15 cellular contexts compared by ENCODE assay signal in the genomic region with DNA sequence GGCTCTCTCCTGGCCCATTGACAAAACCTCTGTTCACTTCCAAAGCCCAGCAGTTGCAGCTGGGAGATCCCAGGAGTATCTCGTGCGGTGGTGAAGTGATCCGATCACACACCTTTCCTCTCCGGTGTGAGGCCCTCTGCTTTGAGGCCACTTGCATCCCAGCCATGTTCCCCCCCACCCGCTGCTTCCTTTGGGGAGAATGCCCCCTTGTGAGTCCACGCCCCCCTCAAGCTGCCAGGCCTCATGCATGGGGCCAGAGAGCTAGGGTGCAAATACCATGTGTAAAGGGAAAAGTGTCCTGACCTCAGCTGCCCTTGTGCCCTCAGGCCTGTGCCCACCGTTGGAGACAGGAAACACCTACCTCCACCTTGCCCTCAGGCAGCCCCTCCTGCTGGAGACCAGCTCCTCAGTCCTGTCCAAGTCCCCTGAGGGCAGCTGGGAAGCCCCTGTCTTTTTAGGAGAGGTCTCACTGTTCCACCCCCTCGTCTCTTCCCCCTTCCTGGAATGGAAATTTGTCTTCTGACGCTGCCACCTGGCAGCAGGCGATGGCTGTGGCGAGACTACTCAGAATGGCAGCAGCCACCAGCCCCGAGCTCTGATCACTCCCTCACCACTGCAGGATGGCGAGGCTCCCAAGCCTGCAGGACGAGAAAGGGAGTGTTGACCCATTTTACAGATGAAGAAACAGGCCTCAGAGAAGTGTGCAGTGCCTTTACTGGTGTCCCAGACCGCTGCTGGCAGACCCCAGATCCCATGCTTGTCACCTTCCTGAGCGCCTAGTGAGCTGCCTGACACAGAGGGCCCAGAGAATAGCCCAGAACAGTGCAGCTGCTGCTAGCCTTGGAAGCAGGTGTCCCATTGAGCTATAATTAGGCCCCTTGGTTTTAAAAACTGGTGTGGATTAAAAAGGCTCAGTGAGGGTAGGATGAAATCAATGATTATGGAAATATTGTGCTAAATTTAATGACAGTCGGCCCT.
DNase-seq lines count a peak whose midpoint lies in the region; ATAC-seq and TF ChIP-seq lines count a peak whose summit lies in the region.
"Had no signal": no experiment of that assay in that cellular context is flagged by ENCODE, and none has a peak within 500 bp of the region (broad histone marks: within the 10 kb centered on the region; RNA-seq: fewer than 3 reads in every experiment).

No MANE protein-coding gene starts in this region.

- in situ Hi-C loops in gastrocnemius medialis (cut with MboI; ENCODE audit: low sequenced_read_pairs in 4 of 4) = loop anchor here in 3 of 4 donors (5.0 to 25.0 kb wide), 4 partner anchors 193 to 573 kb away; no protein-coding TSS in a partner anchor

- H3K79me2 ChIP-seq in OCI-LY1 (ENCODE audit: insufficient read depth, low read length) = no peaks in the 10 kb centered on the region

- H3K4me2 ChIP-seq in OCI-LY1 (ENCODE audit: low read length) = peak overlapping the region; percentile 36; the same call in 1 of the 2 replicates

- TF ChIP-seq CTCF in OCI-LY1 (IDR thresholded peaks at IDR 0.05; ENCODE audit: low read length) (no peak), coronary artery (IDR thresholded peaks at IDR 0.05) (no peak), gastrocnemius medialis (IDR thresholded peaks at IDR 0.05 in 4 of 5, conservative IDR thresholded peaks at IDR 0.05 in 1 of 5) (no peak), lower lobe of right lung (IDR thresholded peaks at IDR 0.05) (no peak)

- no peaks in the 10 kb centered on the region for H3K27me3 ChIP-seq in OCI-LY1 (ENCODE audit: insufficient read depth, low read length)
- no peaks in the 10 kb centered on the region for H3K27me3 ChIP-seq in gastrocnemius medialis
- no peaks in the 10 kb centered on the region for H3K27me3 ChIP-seq in lower lobe of right lung (ENCODE audit: low read depth)
- H3K27me3 ChIP-seq: BLaER1, right lobe of liver, uterus had no signal

- ATAC-seq in gastrocnemius medialis = peak; percentile 34 to 47
- ATAC-seq in lower lobe of right lung = no peak

- H3K27ac ChIP-seq in OCI-LY1 (ENCODE audit: low read depth, low read length, poor library complexity, severe bottlenecking) = peak overlapping the region; percentile 94
- no peak overlapping the region for H3K27ac ChIP-seq in coronary artery
- peak overlapping the region in 1 of 4 donors; percentile 23 for H3K27ac ChIP-seq in gastrocnemius medialis
- no peak overlapping the region for H3K27ac ChIP-seq in lower lobe of right lung
- H3K27ac ChIP-seq: BLaER1, right lobe of liver, uterus, WERI-Rb-1 had no signal

- TF ChIP-seq POLR2A in gastrocnemius medialis (IDR thresholded peaks at IDR 0.05) = no peak

- H3K9me3 ChIP-seq in OCI-LY1 (ENCODE audit: low read length) = no peaks in the 10 kb centered on the region
- no peaks in the 10 kb centered on the region for H3K9me3 ChIP-seq in gastrocnemius medialis
- H3K9me3 ChIP-seq in lower lobe of right lung = no peaks in the 10 kb centered on the region
- H3K9me3 ChIP-seq: BLaER1, HAP-1, right lobe of liver, uterus had no signal

- H3K4me1 ChIP-seq in OCI-LY1 (ENCODE audit: insufficient read depth, low read length, severe bottlenecking) (peaks cover 77% of the 10 kb centered on the region), gastrocnemius medialis (peaks cover 0 to 7% of the 10 kb centered on the region in 2 donors), lower lobe of right lung (peaks cover 3% of the 10 kb centered on the region)
- H3K4me1 ChIP-seq: right lobe of liver, uterus had no signal

- no peaks in the 10 kb centered on the region for H3K36me3 ChIP-seq in OCI-LY1 (ENCODE audit: insufficient read depth, low read length)
- no peaks in the 10 kb centered on the region for H3K36me3 ChIP-seq in gastrocnemius medialis
- H3K36me3 ChIP-seq in lower lobe of right lung = no peaks in the 10 kb centered on the region
- H3K36me3 ChIP-seq: BLaER1, HAP-1, right lobe of liver, uterus, WERI-Rb-1 had no signal

- no peaks in the 10 kb centered on the region for H3K9me2 ChIP-seq in OCI-LY1 (ENCODE audit: low read depth, low read length)

- H3F3A ChIP-seq in OCI-LY1 (ENCODE audit: insufficient read depth, low read length) = no peaks in the 10 kb centered on the region; the same call in 1 of the 2 replicates

- H3K4me3 ChIP-seq in OCI-LY1 (ENCODE audit: low read depth, low read length, poor library complexity, severe bottlenecking) (no peak overlapping the region), coronary artery (no peak overlapping the region), gastrocnemius medialis (no peak overlapping the region), lower lobe of right lung (no peak overlapping the region)
- H3K4me3 ChIP-seq: BLaER1, HAP-1, right lobe of liver, uterus had no signal

- peak overlapping the region; percentile 32; the same call in 1 of the 2 replicates for H3K9ac ChIP-seq in OCI-LY1 (ENCODE audit: low read length)
- H3K9ac ChIP-seq: BLaER1 had no signal

- intact Hi-C loops in gastrocnemius medialis (cut with DNase I; ENCODE audit: low total_unique reads) (loop anchor here (1.0 to 5.0 kb wide), 4 partner anchors 192 to 973 kb away; no protein-coding TSS in a partner anchor), lower lobe of right lung (cut with DNase I) (loop anchor here (10.0 kb wide), 1 partner anchor 190 kb away; no protein-coding TSS in a partner anchor)

- H4K20me1 ChIP-seq in OCI-LY1 (ENCODE audit: insufficient read depth, low read length) = no peaks in the 10 kb centered on the region
- H4K20me1 ChIP-seq: BLaER1 had no signal

- peak; percentile 59 for DNase-seq in activated CD8-positive, alpha-beta memory T cell treated with anti-CD3 and anti-CD28 coated beads for 24 hours
- no peak for DNase-seq in activated CD8-positive, alpha-beta memory T cell treated with anti-CD3 and anti-CD28 coated beads, Interleukin-2, amount 50 U/mL, for 4 hours
- peak; percentile 12 for DNase-seq in coronary artery (ENCODE audit: low spot score)
- DNase-seq in gastrocnemius medialis = peak in 1 of 2 donors; percentile 24
- no peak for DNase-seq in lower lobe of right lung
- no peak for DNase-seq in DMS 273 treated with DMSO at 0.1 percent for 48 hours (lab: John Stamatoyannopoulos, UW)
- DNase-seq in T-helper 9 cell = no peak
- DNase-seq: IMR-90, mammary epithelial cell, right lobe of liver, uterus, WERI-Rb-1 had no signal

- H2AFZ ChIP-seq in OCI-LY1 (ENCODE audit: low read length) = no peak overlapping the region

Comparison
In these comparisons a context has a peak if more than half of its experiments do, and no peak if none do; other contexts are left out.
1. DNase-seq: peak in activated CD8-positive, alpha-beta memory T cell treated with anti-CD3 and anti-CD28 coated beads for 24 hours (single experiment) and coronary artery (single experiment); none in activated CD8-positive, alpha-beta memory T cell treated with anti-CD3 and anti-CD28 coated beads, Interleukin-2, amount 50 U/mL, for 4 hours (single experiment), lower lobe of right lung (single experiment), DMS 273 treated with DMSO at 0.1 percent for 48 hours (single experiment) and T-helper 9 cell (single experiment).
2. ATAC-seq: peak in gastrocnemius medialis (2 of 2); none in lower lobe of right lung (0 of 2).